ENCODE assay signal across 15 cellular contexts in genomic region chr3:50211930-50212329, GRCh38. TPM values are rescaled to one million over a fixed set of nuclear protein-coding genes. Genes with fewer than 3 reads are reported as not detected.
DNase-seq lines count a peak whose midpoint lies in the region; FAIRE-seq and TF ChIP-seq lines count a peak whose summit lies in the region.
"Had no signal": no experiment of that assay in that cellular context is flagged by ENCODE, and none has a peak within 500 bp of the region (broad histone marks: within the 10 kb centered on the region; RNA-seq: fewer than 3 reads in every experiment).

No MANE protein-coding gene starts in this region.

- intact Hi-C loops in sigmoid colon (cut with DNase I) = no loop called here

- DNase-seq in SIG-M5 treated with dmso at 0.1 percent for 504 hours (lab: John Stamatoyannopoulos, UW; ENCODE audit: unreplicated experiment) = peak; percentile 38
- no peak for DNase-seq in SIG-M5 (lab: John Stamatoyannopoulos, UW)
- DNase-seq in NOMO-1 treated with DMSO at 0.1 percent for 48 hours (lab: John Stamatoyannopoulos, UW; ENCODE audit: unreplicated experiment) = peak; percentile 9
- peak; percentile 30 for DNase-seq in bronchial epithelial cell (ENCODE audit: low read depth)
- peak; percentile 48 for DNase-seq in skeletal muscle cell (ENCODE audit: low read depth)
- no peak for DNase-seq in activated CD4-positive, CD25-positive, alpha-beta regulatory T cell (lab: John Stamatoyannopoulos, UW)
- no peak for DNase-seq in NCI-H526 (lab: John Stamatoyannopoulos, UW)
- no peak for DNase-seq in sigmoid colon
- DNase-seq: NCI-H2171, transverse colon had no signal

- H3K4me3 ChIP-seq in bronchial epithelial cell (ENCODE audit: low read depth, low read length) (no peak overlapping the region), skeletal muscle cell (ENCODE audit: low read depth, low read length) (no peak overlapping the region), sigmoid colon (no peak overlapping the region)
- H3K4me3 ChIP-seq: cardiac muscle cell, neural progenitor cell, transverse colon had no signal

- WGBS in sigmoid colon, 2 donors = 73 to 85% methylated on average over 2 of the region's 2 CpGs

- no peak for TF ChIP-seq EP300 in sigmoid colon (IDR thresholded peaks at IDR 0.05)

- no peaks in the 10 kb centered on the region for H3K36me3 ChIP-seq in bronchial epithelial cell (ENCODE audit: control insufficient read depth, insufficient read depth, low read length)
- H3K36me3 ChIP-seq in sigmoid colon = no peaks in the 10 kb centered on the region
- H3K36me3 ChIP-seq: cardiac muscle cell, neural progenitor cell, transverse colon had no signal

- H3K4me1 ChIP-seq in sigmoid colon = no peaks in the 10 kb centered on the region
- H3K4me1 ChIP-seq: neural progenitor cell, transverse colon had no signal

- no peak for FAIRE-seq in bronchial epithelial cell (lab: Jason Lieb, UNC)
- FAIRE-seq: A204.1 had no signal

- TF ChIP-seq CTCF in bronchial epithelial cell (IDR thresholded peaks at IDR 0.05; ENCODE audit: insufficient read depth, low read length, severe bottlenecking) (no peak), sigmoid colon (IDR thresholded peaks at IDR 0.05) (no peak)

- H3K27ac ChIP-seq in sigmoid colon = no peak overlapping the region
- H3K27ac ChIP-seq: cardiac muscle cell, neural progenitor cell, transverse colon had no signal

- no peak for TF ChIP-seq POLR2A in sigmoid colon (IDR thresholded peaks at IDR 0.05)

- H3K9me3 ChIP-seq in sigmoid colon = no peaks in the 10 kb centered on the region
- H3K9me3 ChIP-seq: transverse colon had no signal

- H3K27me3 ChIP-seq in bronchial epithelial cell (ENCODE audit: control insufficient read depth, insufficient read depth, low read length) = no peaks in the 10 kb centered on the region
- H3K27me3 ChIP-seq in sigmoid colon = peaks cover 0 to 7% (median 0%) of the 10 kb centered on the region in 3 donors
- H3K27me3 ChIP-seq: cardiac muscle cell had no signal

RNA-seq across cellular contexts. Expression of gene SLC38A3, which starts 6.9 kb away (rescaled TPM):
- not detected in 2 replicates for total RNA-seq in bronchial epithelial cell
- total RNA-seq in sigmoid colon = under 1 TPM in 1 of 4 donors, not detected in 3; 0.28 TPM
- polyA plus RNA-seq in sigmoid colon = under 1 TPM in 1 of 3 donors, not detected in 2; 0.07 TPM
- total RNA-seq: fibroblast of lung, transverse colon had no signal

RNA-seq across cellular contexts. Expression of gene GNAT1, which starts 20.5 kb away (rescaled TPM):
- total RNA-seq in bronchial epithelial cell (0.26 TPM in 1 of 2 replicates, not detected in the other), sigmoid colon (not detected)
- under 1 TPM in 1 of 3 donors, not detected in 2; 0.06 TPM for polyA plus RNA-seq in sigmoid colon
- total RNA-seq: activated CD8-positive, alpha-beta memory T cell treated with anti-CD3 and anti-CD28 coated beads for 36 hours; cardiac muscle cell; fibroblast of lung; transverse colon had no signal
- polyA plus RNA-seq: cardiac muscle cell, fibroblast of lung had no signal

RNA-seq across cellular contexts. Expression of gene GNAI2, which starts 24.1 kb away (rescaled TPM):
- 97.9 and 129 TPM in 2 replicates for total RNA-seq in bronchial epithelial cell
- total RNA-seq in sigmoid colon = 100 to 1,000 TPM; 149 to 171 (median 163) TPM
- 100 to 1,000 TPM in 1 of 3 donors, 10 to 100 TPM in 2; 43.9 to 125 (median 64.3) TPM for polyA plus RNA-seq in sigmoid colon

RNA-seq across cellular contexts. Expression of gene SEMA3F, which starts 56.8 kb away (rescaled TPM):
- total RNA-seq in bronchial epithelial cell (35.5 and 76.0 TPM in 2 replicates), sigmoid colon (10 to 100 TPM in 1 of 4 donors, 1 to 10 TPM in 3; 5.1 to 11.4 (median 8.0) TPM)
- 10 to 100 TPM in 1 of 3 donors, 1 to 10 TPM in 1, under 1 TPM in 1; 0.60 to 12.3 (median 1.2) TPM for polyA plus RNA-seq in sigmoid colon

RNA-seq across cellular contexts. Expression of gene SEMA3B, which starts 57.0 kb away (rescaled TPM):
- total RNA-seq in bronchial epithelial cell = 2.3 and 7.1 TPM in 2 replicates
- 10 to 100 TPM in 3 of 4 donors, 1 to 10 TPM in 1; 7.9 to 54.6 (median 25.0) TPM for total RNA-seq in sigmoid colon
- polyA plus RNA-seq in sigmoid colon = 10 to 100 TPM; 12.0 to 39.2 (median 15.3) TPM

Comparison
In these comparisons a context has a peak if more than half of its experiments do, and no peak if none do; other contexts are left out.
1. DNase-seq: peak in SIG-M5 treated with dmso at 0.1 percent for 504 hours (single experiment), NOMO-1 treated with DMSO at 0.1 percent for 48 hours (single experiment), bronchial epithelial cell (single experiment) and skeletal muscle cell (single experiment); none in SIG-M5 (single experiment), activated CD4-positive, CD25-positive, alpha-beta regulatory T cell (0 of 4), NCI-H526 (0 of 2) and sigmoid colon (single experiment).